ENCODE assay signal across 20 cellular contexts in the genomic region with DNA sequence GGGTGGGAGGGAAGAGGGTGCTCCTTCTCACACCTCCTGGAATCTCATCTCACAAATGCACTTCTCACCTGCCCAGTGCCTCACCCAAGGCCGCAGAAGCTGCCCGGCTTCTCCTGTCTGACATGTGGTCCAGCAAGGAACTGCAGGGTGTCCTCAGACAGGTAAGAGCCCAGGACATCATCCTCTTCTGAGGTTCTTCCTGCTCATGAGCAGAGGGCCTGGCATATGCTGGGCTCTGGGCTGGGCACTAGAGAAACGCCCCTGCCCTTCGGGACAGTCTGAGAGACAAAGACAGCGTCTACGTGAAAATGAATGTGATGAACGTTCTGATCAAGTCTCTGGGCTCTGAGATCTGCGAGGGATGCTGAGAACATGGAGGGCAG. TPM values are rescaled to one million over a fixed set of nuclear protein-coding genes. Genes with fewer than 3 reads are reported as not detected.
A peak's percentile ranks its signal among the peaks of the same experiment; 100 is the strongest.
DNase-seq lines count a peak whose midpoint lies in the region; ATAC-seq and TF ChIP-seq lines count a peak whose summit lies in the region.
"Had no signal": no experiment of that assay in that cellular context is flagged by ENCODE, and none has a peak within 500 bp of the region (broad histone marks: within the 10 kb centered on the region; RNA-seq: fewer than 3 reads in every experiment).

No MANE protein-coding gene starts in this region.

- H3K27me3 Mint-ChIP-seq in neural progenitor cell (ENCODE audit: insufficient read depth, low read depth), result peaks cover 8% of the 10 kb centered on the region
- peaks cover 18% of the 10 kb centered on the region for H3K27me3 Mint-ChIP-seq in type B pancreatic cell

- H3K79me2 ChIP-seq in neural progenitor cell (ENCODE audit: low read depth), result no peaks in the 10 kb centered on the region

- H3K4me1 Mint-ChIP-seq in neural progenitor cell (peaks cover 4% of the 10 kb centered on the region), type B pancreatic cell (ENCODE audit: unreplicated experiment) (peaks cover 5% of the 10 kb centered on the region)

- no peak for TF ChIP-seq CTCF in RWPE1 (conservative IDR thresholded peaks at IDR 0.05; ENCODE audit: low read depth)
- no peak for TF ChIP-seq CTCF in neural progenitor cell (IDR thresholded peaks at IDR 0.05)
- TF ChIP-seq CTCF in spleen (IDR thresholded peaks at IDR 0.05 in 8 of 11, conservative IDR thresholded peaks at IDR 0.05 in 3 of 11), result no peak
- TF ChIP-seq CTCF in type B pancreatic cell (conservative IDR thresholded peaks at IDR 0.05), result no peak

- CTCF ChIA-PET in RWPE1 (lab: Yijun Ruan, JAX), result interaction anchor here (1.0 to 1.1 kb wide), 3 partner anchors 21 to 44 kb away, joined by 3 to 5 read pairs (median 4); partner anchors contain the start of gene PKP1

- H3K9me3 Mint-ChIP-seq in neural progenitor cell (peaks cover 2% of the 10 kb centered on the region), type B pancreatic cell (no peaks in the 10 kb centered on the region)
- H3K9me3 Mint-ChIP-seq: CD8-positive, alpha-beta T cell had no signal

- H3K9ac ChIP-seq in neural progenitor cell, result no peak overlapping the region
- H3K9ac ChIP-seq: BLaER1, GM23248 had no signal

- no peak overlapping the region for H3K4me3 Mint-ChIP-seq in neural progenitor cell
- no peak overlapping the region for H3K4me3 Mint-ChIP-seq in type B pancreatic cell
- H3K4me3 Mint-ChIP-seq: CD8-positive, alpha-beta T cell had no signal

- 90 to 97% (median 94%) methylated on average over 8 of the region's 8 CpGs for WGBS in spleen, 5 donors

- H3K36me3 Mint-ChIP-seq in neural progenitor cell (no peaks in the 10 kb centered on the region), type B pancreatic cell (no peaks in the 10 kb centered on the region)
- H3K36me3 Mint-ChIP-seq: CD8-positive, alpha-beta T cell had no signal

- POLR2A ChIA-PET in RWPE1 (lab: Yijun Ruan, JAX; ENCODE audit: low non-redundant PET), result no interaction called here

- no peaks in the 10 kb centered on the region for H3K9me3 ChIP-seq in neural progenitor cell (ENCODE audit: low read depth)
- H3K9me3 ChIP-seq in spleen, result no peaks in the 10 kb centered on the region
- H3K9me3 ChIP-seq: A549, BLaER1, HAP-1 had no signal

- peak overlapping the region; percentile 21 for H3K27ac Mint-ChIP-seq in neural progenitor cell
- H3K27ac Mint-ChIP-seq in type B pancreatic cell, result no peak overlapping the region
- H3K27ac Mint-ChIP-seq: CD8-positive, alpha-beta T cell had no signal

- DNase-seq in DMS53 (lab: John Stamatoyannopoulos, UW) (peak; percentile 24), DMS53 treated with DMSO at 0.1 percent for 48 hours (lab: John Stamatoyannopoulos, UW; ENCODE audit: unreplicated experiment) (no peak), RWPE1 (ENCODE audit: low spot score) (no peak), neural progenitor cell (ENCODE audit: low spot score) (no peak), spleen (peak; percentile 47), type B pancreatic cell (ENCODE audit: extremely low spot score, unreplicated experiment) (no peak)
- DNase-seq: Calu3; CD8-positive, alpha-beta T cell; GM23248; IMR-90 had no signal

- H3K36me3 ChIP-seq in neural progenitor cell, result no peaks in the 10 kb centered on the region
- H3K36me3 ChIP-seq in spleen, result no peaks in the 10 kb centered on the region
- H3K36me3 ChIP-seq: BLaER1, HAP-1 had no signal

- H3K4me2 ChIP-seq in neural progenitor cell, result no peak overlapping the region
- H3K4me2 ChIP-seq: A549, BLaER1 had no signal

- H3K4me1 ChIP-seq in neural progenitor cell (no peaks in the 10 kb centered on the region), spleen (no peaks in the 10 kb centered on the region)
- H3K4me1 ChIP-seq: A549, HAP-1 had no signal

- no peak for TF ChIP-seq POLR2A in spleen (IDR thresholded peaks at IDR 0.05)

- H3K27me3 ChIP-seq in neural progenitor cell, result no peaks in the 10 kb centered on the region
- no peaks in the 10 kb centered on the region for H3K27me3 ChIP-seq in spleen (replicated peaks in 1 of 7)
- H3K27me3 ChIP-seq: BLaER1 had no signal

- peak overlapping the region; percentile 90 for H3K27ac ChIP-seq in RWPE1
- no peak overlapping the region for H3K27ac ChIP-seq in neural progenitor cell
- no peak overlapping the region for H3K27ac ChIP-seq in spleen
- H3K27ac ChIP-seq: 22Rv1, A549, BLaER1, GM23248, HL-60 had no signal

- H3F3A ChIP-seq in neural progenitor cell (ENCODE audit: low read depth), result no peaks in the 10 kb centered on the region

- no peak overlapping the region for H3K4me3 ChIP-seq in neural progenitor cell
- no peak overlapping the region for H3K4me3 ChIP-seq in spleen
- H3K4me3 ChIP-seq: A549, BLaER1, GM23248, HAP-1, K562 had no signal

- ATAC-seq in GM19328 (IDR thresholded peaks at IDR 0.05; ENCODE audit: unreplicated experiment) (no peak), HG02678 (IDR thresholded peaks at IDR 0.05; ENCODE audit: unreplicated experiment) (no peak)
- ATAC-seq: A549; CD8-positive, alpha-beta T cell; K562 had no signal

- no peaks in the 10 kb centered on the region for H4K20me1 ChIP-seq in neural progenitor cell (ENCODE audit: low read depth)
- H4K20me1 ChIP-seq: BLaER1 had no signal

- intact Hi-C loops in spleen (cut with DNase I; ENCODE audit: low total_unique reads), result no loop called here

- H2AFZ ChIP-seq in neural progenitor cell (replicated peaks), result no peak overlapping the region
- H2AFZ ChIP-seq: GM23248 had no signal

RNA-seq across cellular contexts. Expression of gene PKP1, which starts 42.4 kb away (rescaled TPM):
- total RNA-seq in neural progenitor cell (ENCODE audit: low replicate concordance) (0.02 TPM in 1 of 2 replicates, not detected in the other), spleen (not detected), type B pancreatic cell (ENCODE audit: low replicate concordance) (7.6 and 30.7 TPM in 2 replicates)
- polyA plus RNA-seq in spleen, result under 1 TPM; 0.04 to 0.10 (median 0.06) TPM
- total RNA-seq: CD8-positive, alpha-beta T cell; H4; HT1080; K562 had no signal
- polyA plus RNA-seq: A549, K562 had no signal

RNA-seq across cellular contexts. Expression of gene TNNT2, which starts 51.8 kb away (rescaled TPM):
- total RNA-seq in neural progenitor cell (ENCODE audit: low replicate concordance), result 3.1 and 13.2 TPM in 2 replicates
- total RNA-seq in spleen, result under 1 TPM in 2 of 7 donors, not detected in 5; 0.41 to 0.55 TPM
- polyA plus RNA-seq in spleen, result 1 to 10 TPM; 1.2 to 3.8 (median 3.8) TPM
- total RNA-seq in type B pancreatic cell (ENCODE audit: low replicate concordance), result 21.3 and 63.9 TPM in 2 replicates
- total RNA-seq: CD8-positive, alpha-beta T cell; GM23248; H4; HT1080; K562 had no signal
- polyA plus RNA-seq: GM23248, K562 had no signal

Comparison
In these comparisons a context has a peak if more than half of its experiments do, and no peak if none do; other contexts are left out.
1. DNase-seq: peak in DMS53 (single experiment) and spleen (single experiment); none in DMS53 treated with DMSO at 0.1 percent for 48 hours (single experiment), RWPE1 (single experiment), neural progenitor cell (single experiment) and type B pancreatic cell (single experiment).